Comparison of ENCODE assay signal across 1 cellular context in genomic region chr17:43540821-43541674, GRCh38.
TF ChIP-seq lines count a peak whose summit lies in the region.

No MANE protein-coding gene starts in this region.

TF ChIP-seq in PFSK-1, 5 proteins besides CTCF, POLR2A, EP300 and RAD21 (continued from another document):
- peak in 1 of 2 experiments; percentile 46; a peak in 1 of 4 replicates for TF ChIP-seq REST (IDR thresholded peaks at IDR 0.05; ENCODE audit: insufficient read depth in 1 of 2, low read depth in 2 of 2, low read length in 2 of 2)
- peak; percentile 85 for TF ChIP-seq POLR2AphosphoS5 (IDR thresholded peaks at IDR 0.05; ENCODE audit: low read depth, low read length)
TF ChIP-seq in PFSK-1: peak in this region for 5.
